1 cellular context compared by ENCODE assay signal in genomic region chr17:7677388-7678067, GRCh38.
TF ChIP-seq lines count a peak whose summit lies in the region.

No MANE protein-coding gene starts in this region.

TF ChIP-seq in endothelial cell of umbilical vein, 7 proteins besides CTCF, POLR2A, EP300 and RAD21:
- TF ChIP-seq EZH2 (IDR thresholded peaks at IDR 0.05; ENCODE audit: borderline replicate concordance, low read depth, low read length, severe bottlenecking) (no peak), MAX (IDR thresholded peaks at IDR 0.05; ENCODE audit: insufficient read depth, insufficient read length) (no peak)
